28 cellular contexts compared by ENCODE assay signal in the genomic region with DNA sequence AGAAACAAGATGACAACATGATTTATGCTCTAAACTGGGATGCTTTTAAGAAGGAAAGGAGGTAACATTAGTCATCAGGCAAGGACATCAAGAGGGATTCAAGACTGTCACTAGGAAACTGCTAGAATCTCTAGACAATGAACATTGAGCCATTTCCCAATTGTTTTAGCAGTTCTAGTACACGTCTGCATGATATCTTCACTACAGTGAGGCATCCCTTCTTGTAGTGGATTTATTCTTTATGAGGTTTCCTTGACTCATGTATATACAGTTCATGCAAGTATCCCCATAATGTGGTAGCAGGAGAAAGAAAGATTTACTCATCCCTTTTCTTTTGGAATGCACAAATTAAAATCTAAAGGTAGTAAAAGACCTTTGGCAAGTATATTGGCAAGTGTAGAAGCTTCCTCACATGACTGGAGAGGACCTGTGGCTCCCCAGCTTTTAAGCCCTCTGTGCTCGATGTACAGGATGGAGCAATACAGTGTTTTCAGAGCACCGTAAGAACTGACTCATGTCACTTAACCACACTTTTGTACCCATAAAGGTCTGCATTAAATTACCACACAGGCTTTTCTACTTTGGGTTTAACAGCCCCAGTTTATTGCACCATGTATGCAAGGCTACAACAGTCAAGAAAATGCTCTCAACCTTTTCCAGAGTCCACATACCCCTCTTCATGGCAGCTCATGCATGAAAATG.
DNase-seq lines count a peak whose midpoint lies in the region; ATAC-seq, FAIRE-seq and TF ChIP-seq lines count a peak whose summit lies in the region.
"Had no signal": no experiment of that assay in that cellular context is flagged by ENCODE, and none has a peak within 500 bp of the region (broad histone marks: within the 10 kb centered on the region; RNA-seq: fewer than 3 reads in every experiment).

No MANE protein-coding gene starts in this region.

- H3K9ac ChIP-seq in kidney (ENCODE audit: low read length in 2 of 2) = no peak overlapping the region
- H3K9ac ChIP-seq: neural progenitor cell had no signal

- H3K9me3 ChIP-seq in kidney (ENCODE audit: control insufficient read depth in 1 of 2, low read length in 2 of 2) = no peaks in the 10 kb centered on the region
- H3K9me3 ChIP-seq: sigmoid colon, thyroid gland had no signal

- no peaks in the 10 kb centered on the region for H3K36me3 ChIP-seq in kidney (ENCODE audit: control insufficient read depth in 1 of 2, insufficient read depth in 2 of 2, low read length in 2 of 2)
- H3K36me3 ChIP-seq: neural progenitor cell, sigmoid colon, thyroid gland had no signal

- H3K4me3 ChIP-seq in AG09309 (ENCODE audit: control insufficient read depth, low read depth, low read length) = no peak overlapping the region
- H3K4me3 ChIP-seq in fibroblast of villous mesenchyme (ENCODE audit: low read depth, low read length) = no peak overlapping the region
- no peak overlapping the region for H3K4me3 ChIP-seq in kidney (ENCODE audit: low read length in 2 of 2)
- H3K4me3 ChIP-seq: K562, lung, neural progenitor cell, sigmoid colon, thyroid gland had no signal

- no peak for ATAC-seq in HG02884 (IDR thresholded peaks at IDR 0.05; ENCODE audit: unreplicated experiment)
- ATAC-seq: activated CD8-positive, alpha-beta T cell treated with anti-CD3 and anti-CD28 coated beads, Interleukin-2, amount 10 ng/mL, durations not matched to agents 7 days and 5 days; K562; stimulated activated naive CD8-positive, alpha-beta T cell treated with anti-CD3 and anti-CD28 coated beads, Interleukin-15, amount 100 ng/mL, for 72 hours had no signal

- H3K27ac ChIP-seq in kidney (ENCODE audit: low read depth in 2 of 2, low read length in 2 of 2) = no peak overlapping the region
- H3K27ac ChIP-seq: neural progenitor cell, sigmoid colon, thyroid gland had no signal

- FAIRE-seq in kidney (lab: Jason Lieb, UNC) = no peak
- FAIRE-seq: colon, K562 had no signal

- intact Hi-C loops in kidney (cut with DNase I) = no loop called here

- H3K4me1 ChIP-seq in kidney (ENCODE audit: control insufficient read depth in 1 of 2, insufficient read depth in 1 of 2, low read depth in 1 of 2, low read length in 2 of 2) = no peaks in the 10 kb centered on the region
- H3K4me1 ChIP-seq: neural progenitor cell, sigmoid colon, thyroid gland had no signal

- no peak for TF ChIP-seq CTCF in AG09309 (IDR thresholded peaks at IDR 0.05; ENCODE audit: control insufficient read depth, insufficient read depth, low read depth, low read length, missing control alignments)
- no peak for TF ChIP-seq CTCF in fibroblast of villous mesenchyme (IDR thresholded peaks at IDR 0.05; ENCODE audit: insufficient read depth, low read depth, low read length)
- TF ChIP-seq CTCF in kidney (IDR thresholded peaks at IDR 0.05; ENCODE audit: borderline replicate concordance, extremely low read depth, insufficient read depth) = no peak

- DNase-seq in AG09309 (ENCODE audit: low read depth) = peak; percentile 43
- peak; percentile 75 for DNase-seq in HCEC 1CT
- DNase-seq in RPMI7951 (ENCODE audit: low read depth) = peak; percentile 60
- DNase-seq in fibroblast of villous mesenchyme (ENCODE audit: low read depth) = peak; percentile 35
- DNase-seq in kidney = no peak
- DNase-seq in GF-D8 (lab: John Stamatoyannopoulos, UW) = no peak
- no peak for DNase-seq in C1 segment of cervical spinal cord (lab: John Stamatoyannopoulos, UW)
- DNase-seq: activated CD4-positive, CD25-positive, alpha-beta regulatory T cell treated with anti-CD3 and anti-CD28 coated beads, Interleukin-2, amount 50 U/mL, for 72 hours; activated CD8-positive, alpha-beta T cell treated with anti-CD3 and anti-CD28 coated beads, Interleukin-2, amount 10 ng/mL, durations not matched to agents 7 days and 5 days; activated effector memory CD4-positive, alpha-beta T cell treated with Interleukin-2 at 50 U/mL for 16 hours; activated naive CD8-positive, alpha-beta T cell treated with anti-CD3 and anti-CD28 coated beads, Interleukin-2, amount 10 ng/mL, durations not matched to agents 7 days and 5 days; activated T-cell treated with anti-CD3 and anti-CD28 coated beads for 4 hours; effector CD8-positive, alpha-beta T cell; kidney glomerular epithelial cell; NCI-H1048; NCI-H1694 treated with DMSO at 0.1 percent for 48 hours; NCI-H748 treated with DMSO at 0.1 percent for 48 hours; OCI-M1; posterior cingulate gyrus; Right ventricle myocardium superior; sigmoid colon; stimulated activated naive CD8-positive, alpha-beta T cell treated with anti-CD3 and anti-CD28 coated beads, Interleukin-15, amount 100 ng/mL, for 72 hours; thyroid gland had no signal

Comparison
In these comparisons a context has a peak if more than half of its experiments do, and no peak if none do; other contexts are left out.
1. DNase-seq: peak in AG09309 (single experiment), HCEC 1CT (single experiment), RPMI7951 (single experiment) and fibroblast of villous mesenchyme (single experiment); none in kidney (single experiment), GF-D8 (single experiment) and C1 segment of cervical spinal cord (0 of 14).